Comparison of ENCODE assay signal across 12 cellular contexts in genomic region chr5:39191216-39191615, GRCh38. TPM values are rescaled to one million over a fixed set of nuclear protein-coding genes. Genes with fewer than 3 reads are reported as not detected.
DNase-seq lines count a peak whose midpoint lies in the region; ATAC-seq, FAIRE-seq and TF ChIP-seq lines count a peak whose summit lies in the region.
"Had no signal": no experiment of that assay in that cellular context is flagged by ENCODE, and none has a peak within 500 bp of the region (broad histone marks: within the 10 kb centered on the region; RNA-seq: fewer than 3 reads in every experiment).

No MANE protein-coding gene starts in this region.

- H3K9me3 Mint-ChIP-seq in immature natural killer cell: no peaks in the 10 kb centered on the region

- FAIRE-seq in pancreas (lab: Jason Lieb, UNC): no peak

- peaks cover 11 to 27% (median 15%) of the 10 kb centered on the region in 3 donors for H3K36me3 Mint-ChIP-seq in immature natural killer cell

- H3K27ac ChIP-seq in adrenal gland: no peak overlapping the region
- no peak overlapping the region for H3K27ac ChIP-seq in pancreas
- H3K27ac ChIP-seq: ascending aorta, upper lobe of left lung had no signal

- no peaks in the 10 kb centered on the region for H3K27me3 ChIP-seq in adrenal gland
- no peaks in the 10 kb centered on the region for H3K27me3 ChIP-seq in pancreas
- H3K27me3 ChIP-seq: ascending aorta, upper lobe of left lung had no signal

- H3K4me1 ChIP-seq in adrenal gland (replicated peaks in 1 of 2): no peaks in the 10 kb centered on the region
- H3K4me1 ChIP-seq in pancreas: peaks cover 0 to 3% (median 0%) of the 10 kb centered on the region in 3 donors
- H3K4me1 ChIP-seq: ascending aorta had no signal

- H3K4me3 Mint-ChIP-seq in immature natural killer cell: peak overlapping the region; percentile 72 to 81 (median 78)

- peaks cover 91 to 99% of the 10 kb centered on the region in 2 donors for H3K4me1 Mint-ChIP-seq in immature natural killer cell

- H3K4me3 ChIP-seq in adrenal gland (no peak overlapping the region), pancreas (no peak overlapping the region)
- H3K4me3 ChIP-seq: ascending aorta, upper lobe of left lung had no signal

- peak; percentile 61 to 64 for DNase-seq in SHP77 (lab: John Stamatoyannopoulos, UW)
- DNase-seq in immature natural killer cell: peak in 1 of 3 donors; percentile 25
- DNase-seq in G401 (ENCODE audit: low spot score): no peak
- DNase-seq in adrenal gland: no peak
- no peak for DNase-seq in amniotic stem cell (lab: John Stamatoyannopoulos, UW)
- DNase-seq in pancreas: no peak
- DNase-seq: DMS 273 treated with DMSO at 0.1 percent for 48 hours; stimulated activated CD4-positive, alpha-beta T cell treated with anti-CD3 and anti-CD28 coated beads, Interleukin-2, amount 100 ng/mL, for 24 hours; upper lobe of left lung had no signal

- H3K27me3 Mint-ChIP-seq in immature natural killer cell (ENCODE audit: low read depth in 3 of 3): peaks cover 0 to 3% (median 2%) of the 10 kb centered on the region in 3 donors

- in situ Hi-C loops in G401 (cut with HindIII; ENCODE audit: low sequenced_read_pairs): no loop called here

- H3K9me3 ChIP-seq in adrenal gland (replicated peaks in 1 of 3) (no peaks in the 10 kb centered on the region), pancreas (no peaks in the 10 kb centered on the region)
- H3K9me3 ChIP-seq: ascending aorta, upper lobe of left lung had no signal

- no peak for TF ChIP-seq POLR2A in adrenal gland (IDR thresholded peaks at IDR 0.05)

- TF ChIP-seq CTCF in adrenal gland (IDR thresholded peaks at IDR 0.05) (no peak), pancreas (IDR thresholded peaks at IDR 0.05) (no peak)

- H3K27ac Mint-ChIP-seq in immature natural killer cell: peak overlapping the region; percentile 79 to 96 (median 94)

- intact Hi-C loops in adrenal gland (cut with DNase I) (no loop called here), pancreas (cut with DNase I) (no loop called here)

- ATAC-seq in GM18498 (IDR thresholded peaks at IDR 0.05; ENCODE audit: unreplicated experiment): peak; percentile 83
- peak; percentile 62 for ATAC-seq in GM21576 (IDR thresholded peaks at IDR 0.05; ENCODE audit: unreplicated experiment)
- ATAC-seq in pancreas: no peak

- 45 to 55% (median 52%) methylated on average over 6 of the region's 6 CpGs for WGBS in adrenal gland, 4 donors
- WGBS in pancreas, 2 donors: 17 to 25% methylated on average over 6 of the region's 6 CpGs

- H3K36me3 ChIP-seq in adrenal gland (replicated peaks in 1 of 2) (no peaks in the 10 kb centered on the region), pancreas (no peaks in the 10 kb centered on the region)
- H3K36me3 ChIP-seq: ascending aorta, upper lobe of left lung had no signal

RNA-seq across cellular contexts. Expression of gene FYB1, which starts 28.1 kb away (rescaled TPM):
- polyA plus RNA-seq in immature natural killer cell (100 to 1,000 TPM in 1 of 3 donors, 10 to 100 TPM in 2; 50.6 to 205 (median 80.2) TPM), adrenal gland (1 to 10 TPM; 1.8 to 6.7 (median 5.8) TPM), pancreas (under 1 TPM; 0.49 to 0.56 TPM)
- total RNA-seq in G401 (2014; rRNA removed; shearing (Covaris generic)): not detected in 2 replicates
- total RNA-seq in adrenal gland (10 to 100 TPM in 7 of 8 donors, 1 to 10 TPM in 1; 5.1 to 29.8 (median 17.7) TPM), pancreas (10 to 100 TPM in 1 of 6 donors, 1 to 10 TPM in 3, under 1 TPM in 2; 0.79 to 16.9 (median 2.5) TPM)

Comparison
In these comparisons a context has a peak if more than half of its experiments do, and no peak if none do; other contexts are left out.
1. ATAC-seq: peak in GM18498 (single experiment) and GM21576 (single experiment); none in pancreas (0 of 4).
2. DNase-seq: peak in SHP77 (2 of 2); none in G401 (single experiment), adrenal gland (0 of 7), amniotic stem cell (single experiment) and pancreas (0 of 6).